In genomic region chr16:10312784-10313724, GRCh38 we compare ENCODE assay signal across 1 cellular context.
A peak's percentile ranks its signal among the peaks of the same experiment; 100 is the strongest.
TF ChIP-seq lines count a peak whose summit lies in the region.

No MANE protein-coding gene starts in this region.

TF ChIP-seq in GM12878, 131 proteins besides CTCF, POLR2A, EP300 and RAD21 (continued from another document and continues in another):
- TF ChIP-seq, protein P1, sequence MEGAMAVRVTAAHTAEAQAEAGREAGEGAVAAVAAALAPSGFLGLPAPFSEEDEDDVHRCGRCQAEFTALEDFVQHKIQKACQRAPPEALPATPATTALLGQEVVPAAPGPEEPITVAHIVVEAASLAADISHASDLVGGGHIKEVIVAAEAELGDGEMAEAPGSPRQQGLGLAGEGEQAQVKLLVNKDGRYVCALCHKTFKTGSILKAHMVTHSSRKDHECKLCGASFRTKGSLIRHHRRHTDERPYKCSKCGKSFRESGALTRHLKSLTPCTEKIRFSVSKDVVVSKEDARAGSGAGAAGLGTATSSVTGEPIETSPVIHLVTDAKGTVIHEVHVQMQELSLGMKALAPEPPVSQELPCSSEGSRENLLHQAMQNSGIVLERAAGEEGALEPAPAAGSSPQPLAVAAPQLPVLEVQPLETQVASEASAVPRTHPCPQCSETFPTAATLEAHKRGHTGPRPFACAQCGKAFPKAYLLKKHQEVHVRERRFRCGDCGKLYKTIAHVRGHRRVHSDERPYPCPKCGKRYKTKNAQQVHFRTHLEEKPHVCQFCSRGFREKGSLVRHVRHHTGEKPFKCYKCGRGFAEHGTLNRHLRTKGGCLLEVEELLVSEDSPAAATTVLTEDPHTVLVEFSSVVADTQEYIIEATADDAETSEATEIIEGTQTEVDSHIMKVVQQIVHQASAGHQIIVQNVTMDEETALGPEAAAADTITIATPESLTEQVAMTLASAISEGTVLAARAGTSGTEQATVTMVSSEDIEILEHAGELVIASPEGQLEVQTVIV (IDR thresholded peaks at IDR 0.05; ENCODE audit: borderline replicate concordance, partially characterized antibody): no peak
- TF ChIP-seq SIN3A (IDR thresholded peaks at IDR 0.05; ENCODE audit: low read depth, low read length) (no peak), EED (IDR thresholded peaks at IDR 0.05; ENCODE audit: low read depth) (peak; percentile 73), ATF7 (IDR thresholded peaks at IDR 0.05; ENCODE audit: low read depth) (peak; percentile 80), SMAD1 (IDR thresholded peaks at IDR 0.05; ENCODE audit: low read depth, partially characterized antibody) (peak; percentile 37), RB1 (IDR thresholded peaks at IDR 0.05; ENCODE audit: borderline replicate concordance) (no peak; the same call in 1 of the 2 replicates), IRF4 (IDR thresholded peaks at IDR 0.05; ENCODE audit: low read depth, low read length) (no peak), HDGF (IDR thresholded peaks at IDR 0.05) (0 out of 2 replicates have a peak, but pooled peaks have one; percentile 64), ATF2 (IDR thresholded peaks at IDR 0.05; ENCODE audit: low read length) (peak; percentile 46; the same call in 1 of the 2 replicates), CHD4 (IDR thresholded peaks at IDR 0.05) (no peak), MEF2A (IDR thresholded peaks at IDR 0.05; ENCODE audit: insufficient read depth, low read depth, low read length) (peak; percentile 87; the same call in 1 of the 2 replicates), JUNB (IDR thresholded peaks at IDR 0.05) (peak; percentile 28; the same call in 1 of the 2 replicates), RBBP5 (conservative IDR thresholded peaks at IDR 0.05) (no peak), ZNF217 (IDR thresholded peaks at IDR 0.05) (peak; percentile 81; the same call in 1 of the 2 replicates), NFIC (IDR thresholded peaks at IDR 0.05; ENCODE audit: low read depth, low read length) (no peak), MLLT1 (IDR thresholded peaks at IDR 0.05) (peak; percentile 49; the same call in 1 of the 2 replicates), FOS (IDR thresholded peaks at IDR 0.05; ENCODE audit: borderline replicate concordance, extremely low read depth, insufficient read length) (no peak), NBN (IDR thresholded peaks at IDR 0.05) (peak; percentile 92), NRF1 (conservative IDR thresholded peaks at IDR 0.05; ENCODE audit: low read depth, low read length) (no peak), LARP7 (IDR thresholded peaks at IDR 0.05) (no peak), MEF2B (IDR thresholded peaks at IDR 0.05; ENCODE audit: partially characterized antibody, poor library complexity, severe bottlenecking) (peak; percentile 95), IKZF2 (IDR thresholded peaks at IDR 0.05) (peak; percentile 94 to 96), USF1 (IDR thresholded peaks at IDR 0.05; ENCODE audit: borderline replicate concordance, extremely low read length, insufficient read depth, low read depth, low read length) (no peak), CBX5 (IDR thresholded peaks at IDR 0.05; ENCODE audit: low read depth) (0 out of 2 replicates have a peak, but pooled peaks have one; percentile 23), SIX5 (IDR thresholded peaks at IDR 0.05; ENCODE audit: low read depth, low read length, severe bottlenecking) (no peak), SMAD5 (IDR thresholded peaks at IDR 0.05; ENCODE audit: low read depth) (no peak), USF2 (IDR thresholded peaks at IDR 0.05; ENCODE audit: borderline replicate concordance, low read depth, low read length) (no peak), RUNX3 (IDR thresholded peaks at IDR 0.05; ENCODE audit: low read length) (peak; percentile 39; the same call in 1 of the 2 replicates), ZNF622 (IDR thresholded peaks at IDR 0.05) (no peak), STAT1 (conservative IDR thresholded peaks at IDR 0.05) (no peak; the same call in 1 of the 2 replicates), BCL11A (IDR thresholded peaks at IDR 0.05; ENCODE audit: low read depth, low read length) (no peak), PAX5 (IDR thresholded peaks at IDR 0.05; ENCODE audit: borderline replicate concordance, low read depth, low read length) (peak; percentile 71; the same call in 1 of the 2 replicates), HSF1 (IDR thresholded peaks at IDR 0.05; ENCODE audit: low read depth, low read length) (no peak), STAT3 (IDR thresholded peaks at IDR 0.05; ENCODE audit: low read depth, low read length) (no peak), PKNOX1 (IDR thresholded peaks at IDR 0.05) (0 out of 2 replicates have a peak, but pooled peaks have one; percentile 17), SMARCA5 (IDR thresholded peaks at IDR 0.05) (peak; percentile 72), BCLAF1 (IDR thresholded peaks at IDR 0.05) (no peak), GABPA (IDR thresholded peaks at IDR 0.05; ENCODE audit: low read depth) (no peak), DPF2 (IDR thresholded peaks at IDR 0.05) (peak; percentile 80), IKZF1 (conservative IDR thresholded peaks at IDR 0.05) (peak; percentile 93), TCF12 (IDR thresholded peaks at IDR 0.05; ENCODE audit: low read depth, low read length) (no peak), YY1 (IDR thresholded peaks at IDR 0.05; ENCODE audit: low read depth, low read length) (no peak), RCOR1 (conservative IDR thresholded peaks at IDR 0.05; ENCODE audit: low read depth, low read length) (no peak), CREB1 (IDR thresholded peaks at IDR 0.05; ENCODE audit: low read depth) (no peak), CHD2 (IDR thresholded peaks at IDR 0.05; ENCODE audit: borderline replicate concordance, low read depth, low read length) (0 out of 2 replicates have a peak, but pooled peaks have one; percentile 28), HDAC2 (IDR thresholded peaks at IDR 0.05) (no peak)
- TF ChIP-seq, protein P2, sequence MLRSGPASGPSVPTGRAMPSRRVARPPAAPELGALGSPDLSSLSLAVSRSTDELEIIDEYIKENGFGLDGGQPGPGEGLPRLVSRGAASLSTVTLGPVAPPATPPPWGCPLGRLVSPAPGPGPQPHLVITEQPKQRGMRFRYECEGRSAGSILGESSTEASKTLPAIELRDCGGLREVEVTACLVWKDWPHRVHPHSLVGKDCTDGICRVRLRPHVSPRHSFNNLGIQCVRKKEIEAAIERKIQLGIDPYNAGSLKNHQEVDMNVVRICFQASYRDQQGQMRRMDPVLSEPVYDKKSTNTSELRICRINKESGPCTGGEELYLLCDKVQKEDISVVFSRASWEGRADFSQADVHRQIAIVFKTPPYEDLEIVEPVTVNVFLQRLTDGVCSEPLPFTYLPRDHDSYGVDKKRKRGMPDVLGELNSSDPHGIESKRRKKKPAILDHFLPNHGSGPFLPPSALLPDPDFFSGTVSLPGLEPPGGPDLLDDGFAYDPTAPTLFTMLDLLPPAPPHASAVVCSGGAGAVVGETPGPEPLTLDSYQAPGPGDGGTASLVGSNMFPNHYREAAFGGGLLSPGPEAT (IDR thresholded peaks at IDR 0.05; ENCODE audit: low read depth): peak; percentile 90
- TF ChIP-seq, protein P3, sequence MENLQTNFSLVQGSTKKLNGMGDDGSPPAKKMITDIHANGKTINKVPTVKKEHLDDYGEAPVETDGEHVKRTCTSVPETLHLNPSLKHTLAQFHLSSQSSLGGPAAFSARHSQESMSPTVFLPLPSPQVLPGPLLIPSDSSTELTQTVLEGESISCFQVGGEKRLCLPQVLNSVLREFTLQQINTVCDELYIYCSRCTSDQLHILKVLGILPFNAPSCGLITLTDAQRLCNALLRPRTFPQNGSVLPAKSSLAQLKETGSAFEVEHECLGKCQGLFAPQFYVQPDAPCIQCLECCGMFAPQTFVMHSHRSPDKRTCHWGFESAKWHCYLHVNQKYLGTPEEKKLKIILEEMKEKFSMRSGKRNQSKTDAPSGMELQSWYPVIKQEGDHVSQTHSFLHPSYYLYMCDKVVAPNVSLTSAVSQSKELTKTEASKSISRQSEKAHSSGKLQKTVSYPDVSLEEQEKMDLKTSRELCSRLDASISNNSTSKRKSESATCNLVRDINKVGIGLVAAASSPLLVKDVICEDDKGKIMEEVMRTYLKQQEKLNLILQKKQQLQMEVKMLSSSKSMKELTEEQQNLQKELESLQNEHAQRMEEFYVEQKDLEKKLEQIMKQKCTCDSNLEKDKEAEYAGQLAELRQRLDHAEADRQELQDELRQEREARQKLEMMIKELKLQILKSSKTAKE (IDR thresholded peaks at IDR 0.05; ENCODE audit: low read depth, poor library complexity, severe bottlenecking): peak; percentile 86
- TF ChIP-seq, protein P4, sequence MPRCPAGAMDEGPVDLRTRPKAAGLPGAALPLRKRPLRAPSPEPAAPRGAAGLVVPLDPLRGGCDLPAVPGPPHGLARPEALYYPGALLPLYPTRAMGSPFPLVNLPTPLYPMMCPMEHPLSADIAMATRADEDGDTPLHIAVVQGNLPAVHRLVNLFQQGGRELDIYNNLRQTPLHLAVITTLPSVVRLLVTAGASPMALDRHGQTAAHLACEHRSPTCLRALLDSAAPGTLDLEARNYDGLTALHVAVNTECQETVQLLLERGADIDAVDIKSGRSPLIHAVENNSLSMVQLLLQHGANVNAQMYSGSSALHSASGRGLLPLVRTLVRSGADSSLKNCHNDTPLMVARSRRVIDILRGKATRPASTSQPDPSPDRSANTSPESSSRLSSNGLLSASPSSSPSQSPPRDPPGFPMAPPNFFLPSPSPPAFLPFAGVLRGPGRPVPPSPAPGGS (IDR thresholded peaks at IDR 0.05; ENCODE audit: borderline replicate concordance, insufficient read depth, low read depth, low read length, poor library complexity, severe bottlenecking): no peak
